19 cellular contexts compared by ENCODE assay signal in the genomic region with DNA sequence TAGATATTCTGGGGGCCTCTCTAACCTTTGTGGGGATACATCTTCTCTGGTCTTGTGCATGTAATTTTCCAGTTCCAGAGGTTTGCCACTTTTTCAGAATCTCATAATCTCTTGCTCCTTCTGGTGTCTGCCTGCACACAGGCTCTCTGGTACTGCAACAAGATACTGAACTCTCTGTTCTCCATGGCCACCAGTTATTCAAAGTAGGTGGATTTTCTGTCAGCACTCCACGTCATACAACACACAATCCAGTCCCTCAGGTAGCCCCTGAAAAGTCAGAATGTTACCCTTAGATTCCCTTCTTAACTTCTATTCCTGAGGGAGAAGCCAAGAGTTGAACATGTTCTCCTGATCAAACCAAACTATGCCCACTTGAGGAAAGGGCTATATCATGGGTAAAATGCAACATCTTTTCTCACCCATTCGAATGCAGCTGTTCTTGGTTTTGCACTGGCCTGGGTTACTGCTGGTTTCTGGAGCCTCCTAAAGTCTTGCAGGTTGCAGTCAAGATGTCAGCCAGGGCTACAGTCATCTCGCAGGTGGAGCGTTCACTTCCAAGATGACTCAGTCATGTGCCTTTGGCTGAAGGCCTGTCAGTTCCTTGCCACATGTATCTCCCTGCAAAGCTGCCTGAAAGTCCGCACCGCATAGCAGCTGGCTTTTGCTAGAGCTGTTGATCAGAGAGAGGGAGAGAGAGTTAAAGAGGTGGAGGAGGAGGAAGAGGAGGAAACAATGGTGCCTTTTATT. TPM values are rescaled to one million over a fixed set of nuclear protein-coding genes. Genes with fewer than 3 reads are reported as not detected.
A peak's percentile ranks its signal among the peaks of the same experiment; 100 is the strongest.
DNase-seq lines count a peak whose midpoint lies in the region; ATAC-seq, FAIRE-seq and TF ChIP-seq lines count a peak whose summit lies in the region.
"Had no signal": no experiment of that assay in that cellular context is flagged by ENCODE, and none has a peak within 500 bp of the region (broad histone marks: within the 10 kb centered on the region; RNA-seq: fewer than 3 reads in every experiment).

No MANE protein-coding gene starts in this region.

- BruUV-seq in GM12878 (replicated peaks; lab: Mats Ljungman, UMichigan): no TSS peak

- no peak overlapping the region for H3K4me3 ChIP-seq in GM12878
- H3K4me3 ChIP-seq: GM23338 had no signal

- POLR2A ChIA-PET in GM12878 (lab: Charles Lee): no interaction called here

- SMC1A ChIA-PET in GM12878 (lab: Charles Lee; ENCODE audit: uncharacterized antibody, unreplicated experiment): interaction anchor here (1.2 kb wide), 1 partner anchor 85 kb away, joined by 3 read pairs; no protein-coding TSS in a partner anchor

- no peak for TF ChIP-seq CTCF in GM12878 (IDR thresholded peaks at IDR 0.05 in 2 of 3, conservative IDR thresholded peaks at IDR 0.05 in 1 of 3; ENCODE audit: control insufficient read depth in 2 of 3, extremely low read depth in 1 of 3, insufficient read depth in 1 of 3, low read depth in 3 of 3, low read length in 3 of 3)

- no peaks in the 10 kb centered on the region for H4K20me1 ChIP-seq in GM12878 (ENCODE audit: control insufficient read depth, insufficient read depth)

- no peak overlapping the region for H3K4me2 ChIP-seq in GM12878 (ENCODE audit: control insufficient read depth, insufficient read depth)
- H3K4me2 ChIP-seq: GM23338 had no signal

- H3K36me3 ChIP-seq in GM12878 (ENCODE audit: control insufficient read depth in 2 of 2, insufficient read depth in 2 of 2, low read length in 1 of 2): no peaks in the 10 kb centered on the region

- TF ChIP-seq EP300 in GM12878 (IDR thresholded peaks at IDR 0.05; ENCODE audit: borderline replicate concordance in 1 of 2, control insufficient read depth in 1 of 2, low read depth in 2 of 2, low read length in 2 of 2): no peak

- RAD21 ChIA-PET in GM12878 (lab: Charles Lee; ENCODE audit: unreplicated experiment): no interaction called here

- no peaks in the 10 kb centered on the region for H3K27me3 ChIP-seq in GM12878 (replicated peaks in 1 of 2; ENCODE audit: control insufficient read depth in 2 of 2, insufficient read depth in 2 of 2, low read length in 1 of 2)

- H3K9me3 ChIP-seq in GM12878 (replicated peaks; ENCODE audit: control insufficient read depth, insufficient read depth, low read length): no peaks in the 10 kb centered on the region

- in situ Hi-C loops in GM12878 (cut with MboI): no loop called here

- no peak for FAIRE-seq in GM12878 (lab: Jason Lieb, UNC)

- intact Hi-C loops in GM12878 (cut with micrococcal nuclease; ENCODE audit: unreplicated experiment): no loop called here

- H3K4me1 ChIP-seq in GM12878 (ENCODE audit: control insufficient read depth, insufficient read depth, low read length): no peaks in the 10 kb centered on the region

- 18% methylated on average over 6 of the region's 6 CpGs for WGBS in GM12878 (ENCODE audit: insufficient coverage, insufficient replicate concordance, low lambda C conversion rate, missing lambda C conversion rate)

- no peak overlapping the region for H3K9ac ChIP-seq in GM12878 (ENCODE audit: control insufficient read depth, insufficient read depth, low read length)

- TF ChIP-seq POLR2A in GM12878 (IDR thresholded peaks at IDR 0.05; ENCODE audit: low read depth, low read length): no peak

- no peak overlapping the region for H2AFZ ChIP-seq in GM12878 (ENCODE audit: control insufficient read depth, low read depth, low read length)
- H2AFZ ChIP-seq: GM23338 had no signal

- peak; percentile 86 for ATAC-seq in GM18867 (IDR thresholded peaks at IDR 0.05; ENCODE audit: unreplicated experiment)
- ATAC-seq in GM21786 (IDR thresholded peaks at IDR 0.05; ENCODE audit: unreplicated experiment): peak; percentile 65
- ATAC-seq in HG03439 (IDR thresholded peaks at IDR 0.05; ENCODE audit: unreplicated experiment): peak; percentile 64
- ATAC-seq in GM12878: no peak
- ATAC-seq: GM23338 had no signal

- no peak for TF ChIP-seq RAD21 in GM12878 (IDR thresholded peaks at IDR 0.05; ENCODE audit: insufficient read depth, low read depth, low read length)

- CTCF ChIA-PET in GM12878 (lab: Yijun Ruan, JAX): no interaction called here

- DNase-seq in GM12878 (ENCODE audit: low read depth, low spot score) (no peak), amniotic stem cell (lab: John Stamatoyannopoulos, UW) (no peak), CD1c-positive myeloid dendritic cell (ENCODE audit: extremely low spot score) (no peak)
- no peak for DNase-seq in stimulated activated CD4-positive, alpha-beta T cell treated with anti-CD3 and anti-CD28 coated beads, Interleukin-4, amount 100 ng/mL, for 1 hour
- no peak for DNase-seq in stimulated activated CD4-positive, alpha-beta T cell treated with anti-CD3 and anti-CD28 coated beads, Interleukin-2, amount 100 ng/mL, for 24 hours
- DNase-seq: C1 segment of cervical spinal cord, NCI-H1092, NCI-H146, NCI-H2081 treated with DMSO at 0.1 percent for 48 hours, NCI-H510A, NCI-H774, SW 1271 had no signal

- no peaks in the 10 kb centered on the region for H3K79me2 ChIP-seq in GM12878 (ENCODE audit: control insufficient read depth, insufficient read depth, low read length)

- no peak overlapping the region for H3K27ac ChIP-seq in GM12878 (ENCODE audit: control insufficient read depth, insufficient read depth)

TF ChIP-seq in GM12878, 131 proteins besides CTCF, POLR2A, EP300 and RAD21:
- no peak for TF ChIP-seq YBX1 (IDR thresholded peaks at IDR 0.05)
- peak; percentile 39 for TF ChIP-seq CREM (IDR thresholded peaks at IDR 0.05; ENCODE audit: low read depth)
- TF ChIP-seq JUND (IDR thresholded peaks at IDR 0.05; ENCODE audit: low read depth, low read length): no peak
- TF ChIP-seq EED (IDR thresholded peaks at IDR 0.05; ENCODE audit: low read depth): peak; percentile 85
- TF ChIP-seq JUNB (IDR thresholded peaks at IDR 0.05): peak; percentile 75
- TF ChIP-seq, protein P1, sequence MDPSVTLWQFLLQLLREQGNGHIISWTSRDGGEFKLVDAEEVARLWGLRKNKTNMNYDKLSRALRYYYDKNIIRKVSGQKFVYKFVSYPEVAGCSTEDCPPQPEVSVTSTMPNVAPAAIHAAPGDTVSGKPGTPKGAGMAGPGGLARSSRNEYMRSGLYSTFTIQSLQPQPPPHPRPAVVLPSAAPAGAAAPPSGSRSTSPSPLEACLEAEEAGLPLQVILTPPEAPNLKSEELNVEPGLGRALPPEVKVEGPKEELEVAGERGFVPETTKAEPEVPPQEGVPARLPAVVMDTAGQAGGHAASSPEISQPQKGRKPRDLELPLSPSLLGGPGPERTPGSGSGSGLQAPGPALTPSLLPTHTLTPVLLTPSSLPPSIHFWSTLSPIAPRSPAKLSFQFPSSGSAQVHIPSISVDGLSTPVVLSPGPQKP (IDR thresholded peaks at IDR 0.05; ENCODE audit: low read depth, low read length): no peak
- peak; percentile 53; the same call in 1 of the 2 replicates for TF ChIP-seq RUNX3 (IDR thresholded peaks at IDR 0.05; ENCODE audit: low read length)

RNA-seq across cellular contexts. Expression of gene TUBA3C, which starts 57.7 kb away (rescaled TPM):
- not detected in 2 replicates for total RNA-seq in GM12878 (2013; cell fraction: nucleolus; rRNA removed)
- total RNA-seq in GM12878 (2014; rRNA removed) (not detected in 2 replicates), GM12878 (2014; rRNA removed; fragmentation: Illumina TruSeq; extraction: Trizol) (not detected in 2 replicates), GM12878 (2021) (not detected in 2 replicates)
- polyA plus RNA-seq in GM12878 (2011; ENCODE audit: low read depth): not detected
- polyA plus RNA-seq in GM12878 (2011; rRNA removed) (1.6 and 4.5 TPM in 2 replicates), GM12878 (2014; fragmentation: Illumina TruSeq; extraction: Trizol) (0.04 TPM in 1 of 2 replicates, not detected in the other), GM12878 (2014; fragmentation: Nextera tagmentation; extraction: Ambion mirVana) (not detected), GM12878 (2014; rRNA removed) (0.29 and 0.36 TPM in 2 replicates), GM12878 (2016; fragmentation: Nextera tagmentation; extraction: Ambion mirVana) (under 1 TPM; 0.23 to 0.31 TPM)
- polyA plus RNA-seq in GM12878 (2011; cell fraction: cytosol; rRNA removed): 4.7 and 7.0 TPM in 2 replicates
- polyA plus RNA-seq in GM12878 (2011; cell fraction: nucleus; rRNA removed): 2.4 TPM in 2 replicates
- polyA plus RNA-seq in GM12878 (2012): not detected in 2 replicates
- polyA minus RNA-seq in GM12878 (2011; rRNA and poly(A)+ RNA removed): 5.1 and 5.8 TPM in 2 replicates
- 1.2 TPM in 1 of 2 replicates, not detected in the other for polyA minus RNA-seq in GM12878 (2011; cell fraction: cytosol; rRNA and poly(A)+ RNA removed)
- polyA minus RNA-seq in GM12878 (2011; cell fraction: nucleus; rRNA and poly(A)+ RNA removed): 0.36 and 0.67 TPM in 2 replicates
- total RNA-seq: A673; GM23338; MCF 10A; T-helper 2 cell treated with Interferon-gamma antibody and Interleukin-4, amounts not matched to agents 100 ng/mL and 5 ng/mL, for 36 hours had no signal
- polyA plus RNA-seq: GM23338 had no signal
